Comparison of ENCODE assay signal across 14 cellular contexts in genomic region chr14:56195219-56195618, GRCh38.
DNase-seq lines count a peak whose midpoint lies in the region; ATAC-seq and TF ChIP-seq lines count a peak whose summit lies in the region.
"Had no signal": no experiment of that assay in that cellular context is flagged by ENCODE, and none has a peak within 500 bp of the region (broad histone marks: within the 10 kb centered on the region; RNA-seq: fewer than 3 reads in every experiment).

No MANE protein-coding gene starts in this region.

- H3K27me3 Mint-ChIP-seq in chondrocyte (ENCODE audit: low read depth) (no peaks in the 10 kb centered on the region), osteocyte (ENCODE audit: unreplicated experiment) (no peaks in the 10 kb centered on the region)
- H3K27me3 Mint-ChIP-seq: memory B cell had no signal

- DNase-seq in ELF-1 (ENCODE audit: low read depth, low spot score) (peak; percentile 18), chondrocyte (ENCODE audit: low spot score) (no peak), osteocyte (ENCODE audit: extremely low spot score, unreplicated experiment) (peak; percentile 46), GM10248 (ENCODE audit: extremely low spot score) (no peak), NCI-H1436 treated with DMSO at 0.1 percent for 48 hours (lab: John Stamatoyannopoulos, UW) (no peak), retina (no peak)
- DNase-seq: Caco-2; central memory CD4-positive, alpha-beta T cell; SW 1271 had no signal

- H3K9me3 Mint-ChIP-seq in chondrocyte (ENCODE audit: low read depth): no peaks in the 10 kb centered on the region
- H3K9me3 Mint-ChIP-seq in osteocyte (ENCODE audit: unreplicated experiment): no peaks in the 10 kb centered on the region

- POLR2A ChIA-PET in GM10248 (lab: Yijun Ruan, JAX): no interaction called here

- TF ChIP-seq CTCF in chondrocyte (IDR thresholded peaks at IDR 0.05) (no peak), osteocyte (IDR thresholded peaks at IDR 0.05) (no peak), GM10248 (IDR thresholded peaks at IDR 0.05; ENCODE audit: control extremely low read depth, extremely low read depth, low read depth, missing control alignments) (no peak)

- peaks cover 3% of the 10 kb centered on the region for H3K9me3 ChIP-seq in KOPT-K1 (ENCODE audit: insufficient read depth, low read length, poor library complexity, severe bottlenecking)
- H3K9me3 ChIP-seq: Caco-2, esophagus muscularis mucosa, thoracic aorta had no signal

- CTCF ChIA-PET in GM10248 (lab: Yijun Ruan, JAX): no interaction called here

- no peak for ATAC-seq in HG03457 (IDR thresholded peaks at IDR 0.05; ENCODE audit: unreplicated experiment)

- H3K4me1 Mint-ChIP-seq in chondrocyte (ENCODE audit: low read depth) (peaks cover 18% of the 10 kb centered on the region), osteocyte (ENCODE audit: unreplicated experiment) (peaks cover 30% of the 10 kb centered on the region)

- peak overlapping the region; percentile 86 for H3K27ac ChIP-seq in KOPT-K1 (ENCODE audit: low read depth, low read length, poor library complexity, severe bottlenecking)
- H3K27ac ChIP-seq: thoracic aorta had no signal

- no peak overlapping the region for H3K4me3 Mint-ChIP-seq in chondrocyte (ENCODE audit: unreplicated experiment)
- no peak overlapping the region for H3K4me3 Mint-ChIP-seq in osteocyte (ENCODE audit: unreplicated experiment)
- H3K4me3 Mint-ChIP-seq: memory B cell had no signal

- no peaks in the 10 kb centered on the region for H3K36me3 ChIP-seq in KOPT-K1 (ENCODE audit: insufficient read depth, low read length)
- H3K36me3 ChIP-seq: esophagus muscularis mucosa, thoracic aorta had no signal

- H3K27ac Mint-ChIP-seq in chondrocyte (ENCODE audit: unreplicated experiment) (peak overlapping the region; percentile 82), osteocyte (ENCODE audit: unreplicated experiment) (peak overlapping the region; percentile 76)
- H3K27ac Mint-ChIP-seq: memory B cell had no signal

- H3K36me3 Mint-ChIP-seq in chondrocyte (ENCODE audit: low read depth): no peaks in the 10 kb centered on the region
- H3K36me3 Mint-ChIP-seq in osteocyte (ENCODE audit: unreplicated experiment): no peaks in the 10 kb centered on the region
- H3K36me3 Mint-ChIP-seq: memory B cell had no signal

Comparison
In these comparisons a context has a peak if more than half of its experiments do, and no peak if none do; other contexts are left out.
1. DNase-seq: peak in ELF-1 (single experiment) and osteocyte (single experiment); none in chondrocyte (single experiment), GM10248 (single experiment), NCI-H1436 treated with DMSO at 0.1 percent for 48 hours (single experiment) and retina (single experiment).